In genomic region chr5:178111925-178112324, GRCh38 we compare ENCODE assay signal across 1 cellular context.
TF ChIP-seq lines count a peak whose summit lies in the region.

No MANE protein-coding gene starts in this region.

TF ChIP-seq in H1, 55 proteins besides CTCF, POLR2A, EP300 and RAD21:
- TF ChIP-seq CBX5 (IDR thresholded peaks at IDR 0.05; ENCODE audit: low read depth, low read length) (no peak), USF2 (IDR thresholded peaks at IDR 0.05; ENCODE audit: low read length) (no peak), SRF (IDR thresholded peaks at IDR 0.05; ENCODE audit: low read depth, low read length) (no peak), KDM5A (IDR thresholded peaks at IDR 0.05; ENCODE audit: low read length) (no peak), CHD2 (IDR thresholded peaks at IDR 0.05; ENCODE audit: low read length) (no peak)
